23 cellular contexts compared by ENCODE assay signal in genomic region chr17:18997650-18998196, GRCh38. TPM values are rescaled to one million over a fixed set of nuclear protein-coding genes. Genes with fewer than 3 reads are reported as not detected.
"Had no signal": no experiment of that assay in that cellular context is flagged by ENCODE, and none has a peak within 500 bp of the region (broad histone marks: within the 10 kb centered on the region; RNA-seq: fewer than 3 reads in every experiment).

No MANE protein-coding gene starts in this region.

- H3K4me3 Mint-ChIP-seq: activated CD4-positive, alpha-beta T cell treated with anti-CD3 and anti-CD28 coated beads, Interleukin-2, amount 10 ng/mL, durations not matched to agents 7 days and 5 days; activated naive CD8-positive, alpha-beta T cell treated with anti-CD3 and anti-CD28 coated beads for 36 hours; natural killer cell treated with Interleukin-12 subunit alpha and Interleukin-12 subunit beta and Interleukin-15 and Interleukin-18, amount 100 ng/mL, for 72 hours; stimulated activated naive CD8-positive, alpha-beta T cell treated with anti-CD3 and anti-CD28 coated beads, Interleukin-15, Interleukin-2, amounts not matched to agents 100 ng/mL and 50 ng/mL, for 24 hours had no signal

- H3K27me3 Mint-ChIP-seq: activated CD4-positive, alpha-beta T cell treated with anti-CD3 and anti-CD28 coated beads, Interleukin-2, amount 10 ng/mL, durations not matched to agents 7 days and 5 days; activated naive CD8-positive, alpha-beta T cell treated with anti-CD3 and anti-CD28 coated beads for 36 hours; stimulated activated naive CD8-positive, alpha-beta T cell treated with anti-CD3 and anti-CD28 coated beads, Interleukin-15, Interleukin-2, amounts not matched to agents 100 ng/mL and 50 ng/mL, for 24 hours had no signal

- DNase-seq: activated CD4-positive, alpha-beta T cell treated with anti-CD3 and anti-CD28 coated beads, Interleukin-2, amount 10 ng/mL, durations not matched to agents 7 days and 5 days; activated CD8-positive, alpha-beta memory T cell treated with anti-CD3 and anti-CD28 coated beads for 24 hours; activated CD8-positive, alpha-beta memory T cell treated with anti-CD3 and anti-CD28 coated beads, Interleukin-2, amount 50 U/mL, for 48 hours; activated gamma-delta T cell treated with Interleukin-2 at 50 U/mL for 16 hours; activated naive CD8-positive, alpha-beta T cell treated with anti-CD3 and anti-CD28 coated beads for 36 hours; amniotic stem cell; colonic mucosa; gastrocnemius medialis; head of caudate nucleus; nucleus accumbens; retina; SW 1271; T-helper 2 cell; transverse colon; uterus had no signal

- H3K9me3 Mint-ChIP-seq: natural killer cell treated with Interleukin-12 subunit alpha and Interleukin-12 subunit beta and Interleukin-15 and Interleukin-18, amount 100 ng/mL, for 72 hours had no signal

- H3K9me3 ChIP-seq: colonic mucosa, gastrocnemius medialis, suprapubic skin had no signal

- H3K27ac ChIP-seq: cardiac muscle cell, colonic mucosa, gastrocnemius medialis, uterus had no signal

- H3K27ac Mint-ChIP-seq: activated CD4-positive, alpha-beta T cell treated with anti-CD3 and anti-CD28 coated beads, Interleukin-2, amount 10 ng/mL, durations not matched to agents 7 days and 5 days; activated naive CD8-positive, alpha-beta T cell treated with anti-CD3 and anti-CD28 coated beads for 36 hours; natural killer cell treated with Interleukin-12 subunit alpha and Interleukin-12 subunit beta and Interleukin-15 and Interleukin-18, amount 100 ng/mL, for 72 hours; stimulated activated naive CD8-positive, alpha-beta T cell treated with anti-CD3 and anti-CD28 coated beads, Interleukin-15, Interleukin-2, amounts not matched to agents 100 ng/mL and 50 ng/mL, for 24 hours had no signal

- H3K36me3 ChIP-seq: cardiac muscle cell, colonic mucosa, gastrocnemius medialis, suprapubic skin, transverse colon, uterus had no signal

- H3K4me1 ChIP-seq: gastrocnemius medialis, uterus had no signal

- H3K4me3 ChIP-seq: cardiac muscle cell, colonic mucosa, gastrocnemius medialis, lung, suprapubic skin, transverse colon, uterus had no signal

- ATAC-seq: activated CD4-positive, CD25-positive, alpha-beta regulatory T cell treated with anti-CD3 and anti-CD28 coated beads, Interleukin-2, amount 50 U/mL, for 24 hours; gastrocnemius medialis; natural killer cell treated with Interleukin-12 subunit alpha and Interleukin-12 subunit beta and Interleukin-15 and Interleukin-18, amount 100 ng/mL, for 72 hours had no signal

- H3K27me3 ChIP-seq: cardiac muscle cell, colonic mucosa, gastrocnemius medialis, suprapubic skin, transverse colon, uterus had no signal

RNA-seq across cellular contexts. Expression of gene SLC5A10, which starts 45.8 kb away (rescaled TPM):
- total RNA-seq: activated CD4-positive, alpha-beta T cell treated with anti-CD3 and anti-CD28 coated beads, Interleukin-2, amount 10 ng/mL, durations not matched to agents 7 days and 5 days; activated naive CD8-positive, alpha-beta T cell treated with anti-CD3 and anti-CD28 coated beads for 36 hours; epithelial cell of proximal tubule; gastrocnemius medialis; natural killer cell treated with Interleukin-12 subunit alpha and Interleukin-12 subunit beta and Interleukin-15 and Interleukin-18, amount 100 ng/mL, for 72 hours; posterior vena cava; transverse colon; uterus had no signal
- polyA plus RNA-seq: cardiac muscle cell had no signal

RNA-seq across cellular contexts. Expression of gene GRAP, which starts 49.0 kb away (rescaled TPM):
- polyA plus RNA-seq: cardiac muscle cell had no signal
